ENCODE assay signal across 1 cellular context in genomic region chr10:78250313-78251040, GRCh38.
TF ChIP-seq lines count a peak whose summit lies in the region.

No MANE protein-coding gene starts in this region.

TF ChIP-seq in GM12878, 131 proteins besides CTCF, POLR2A, EP300 and RAD21 (continued from another document):
- TF ChIP-seq BCL3 (IDR thresholded peaks at IDR 0.05; ENCODE audit: borderline replicate concordance, insufficient read depth, low read depth, low read length, poor library complexity, severe bottlenecking) (no peak), CBX5 (IDR thresholded peaks at IDR 0.05; ENCODE audit: low read depth) (no peak)
